In the genomic region with DNA sequence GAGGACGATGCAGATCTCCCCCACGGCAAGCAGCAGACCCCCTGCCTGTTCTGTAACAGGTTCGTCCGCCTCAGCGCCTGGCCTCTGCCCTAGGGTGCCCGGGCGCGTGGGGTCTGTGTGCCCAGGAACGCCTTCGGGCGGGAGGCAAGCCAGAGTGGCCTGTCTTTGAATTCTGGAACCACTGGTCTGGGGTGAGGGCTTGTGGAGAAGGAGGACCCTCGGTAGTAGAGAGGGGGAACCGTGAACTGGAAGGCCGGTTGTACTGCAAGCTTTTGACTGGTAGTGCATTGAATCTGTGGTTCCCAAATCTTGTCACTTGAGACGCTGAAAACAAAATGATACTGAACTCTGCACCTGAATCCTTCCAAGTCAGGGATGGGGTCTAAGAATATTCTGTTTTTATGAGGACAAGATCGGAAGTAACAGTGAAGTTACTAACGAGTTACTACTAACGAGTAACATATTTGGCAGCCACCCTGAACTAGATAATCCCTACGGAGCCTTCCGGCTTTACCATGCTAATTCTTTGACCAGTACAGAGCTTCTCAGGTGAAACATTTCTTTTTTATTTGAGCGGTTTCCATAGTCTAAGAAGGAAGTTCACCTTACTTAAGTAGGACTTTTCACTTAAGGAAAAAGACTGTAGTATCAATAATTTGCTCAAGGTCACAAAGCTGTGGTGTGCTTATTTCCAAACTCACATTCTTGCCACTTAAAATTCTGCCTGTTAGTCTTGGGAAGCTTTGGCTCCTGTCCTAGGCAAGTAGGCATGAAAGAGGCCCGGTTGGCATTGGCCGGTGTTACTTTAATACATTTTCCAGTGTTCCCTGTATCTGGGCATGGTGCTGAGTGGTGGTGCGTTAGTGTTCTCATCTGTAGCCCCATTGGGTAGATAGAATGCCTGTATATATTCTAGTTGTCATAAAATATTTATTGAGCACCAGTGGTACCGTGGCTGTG, we compare ENCODE assay signal across 8 cellular contexts. TPM values are rescaled to one million over a fixed set of nuclear protein-coding genes. Genes with fewer than 3 reads are reported as not detected.
DNase-seq lines count a peak whose midpoint lies in the region; ATAC-seq, FAIRE-seq and TF ChIP-seq lines count a peak whose summit lies in the region.

No MANE protein-coding gene starts in this region.

- no peak for TF ChIP-seq POLR2A in GM12892 (IDR thresholded peaks at IDR 0.05; ENCODE audit: low read depth, low read length)

- POLR2A ChIA-PET in OCI-LY7 (lab: Charles Lee): interaction anchor here (0.6 to 1.3 kb wide), 5 partner anchors 8 to 97 kb away, joined by 3 to 5 read pairs (median 4); no protein-coding TSS in a partner anchor

- intact Hi-C loops in OCI-LY7 (cut with micrococcal nuclease; ENCODE audit: unreplicated experiment): no loop called here
- intact Hi-C loops in lower lobe of right lung (cut with DNase I): no loop called here

- peak overlapping the region; percentile 60 for H3K27ac Mint-ChIP-seq in type B pancreatic cell

- H3K4me3 ChIP-seq in OCI-LY7 (ENCODE audit: low read depth, low read length, poor library complexity, severe bottlenecking) (peak overlapping the region; percentile 83), bronchial epithelial cell (ENCODE audit: low read depth, low read length) (peak overlapping the region; percentile 95), lower lobe of right lung (peak overlapping the region; percentile 94)

- H3K4me3 Mint-ChIP-seq in type B pancreatic cell: peak overlapping the region; percentile 99

- H3K27me3 ChIP-seq in bronchial epithelial cell (ENCODE audit: control insufficient read depth, insufficient read depth, low read length): no peaks in the 10 kb centered on the region
- no peaks in the 10 kb centered on the region for H3K27me3 ChIP-seq in lower lobe of right lung (ENCODE audit: low read depth)

- peak overlapping the region; percentile 80 for H3K4me2 ChIP-seq in OCI-LY7 (ENCODE audit: low read length)

- ATAC-seq in HG02943 (IDR thresholded peaks at IDR 0.05; ENCODE audit: low read depth, unreplicated experiment) (peak; percentile 31), lower lobe of right lung (peak in 1 of 2 donors; percentile 46)

- H3K27ac ChIP-seq in OCI-LY7 (ENCODE audit: low read depth, low read length, poor library complexity, severe bottlenecking) (peak overlapping the region; percentile 75), lower lobe of right lung (peak overlapping the region; percentile 94)

- H3K36me3 Mint-ChIP-seq in type B pancreatic cell: peaks cover 4% of the 10 kb centered on the region

- CTCF ChIA-PET in OCI-LY7 (lab: Charles Lee; ENCODE audit: unreplicated experiment): interaction anchor here (1.2 kb wide), 1 partner anchor 15 kb away, joined by 3 read pairs; no protein-coding TSS in a partner anchor

- no peaks in the 10 kb centered on the region for H4K20me1 ChIP-seq in OCI-LY7 (ENCODE audit: insufficient read depth, low read length)

- H3K4me1 Mint-ChIP-seq in type B pancreatic cell (ENCODE audit: unreplicated experiment): peaks cover 5% of the 10 kb centered on the region

- peaks cover 17% of the 10 kb centered on the region for H3K4me1 ChIP-seq in OCI-LY7 (ENCODE audit: insufficient read depth, low read length, poor library complexity, severe bottlenecking)
- peaks cover 19% of the 10 kb centered on the region for H3K4me1 ChIP-seq in lower lobe of right lung

- DNase-seq in ACHN (peak; percentile 17), GM12892 (ENCODE audit: insufficient read length) (peak; percentile 12), OCI-LY7 (ENCODE audit: low spot score) (peak; percentile 48), bronchial epithelial cell (ENCODE audit: low read depth) (peak; percentile 15), lower lobe of right lung (no peak), type B pancreatic cell (ENCODE audit: extremely low spot score, unreplicated experiment) (no peak), SHP77 (lab: John Stamatoyannopoulos, UW) (no peak)

- FAIRE-seq in GM12892 (lab: Jason Lieb, UNC) (peak; percentile 67), bronchial epithelial cell (lab: Jason Lieb, UNC) (no peak)

- no peaks in the 10 kb centered on the region for H3K9me2 ChIP-seq in OCI-LY7 (ENCODE audit: insufficient read depth, low read length)

- peak overlapping the region; percentile 56; the same call in 1 of the 2 replicates for H2AFZ ChIP-seq in OCI-LY7 (ENCODE audit: low read length)

- H3K36me3 ChIP-seq in OCI-LY7 (ENCODE audit: insufficient read depth, low read length): peaks cover 39% of the 10 kb centered on the region
- H3K36me3 ChIP-seq in bronchial epithelial cell (ENCODE audit: control insufficient read depth, insufficient read depth, low read length): peaks cover 1% of the 10 kb centered on the region
- peaks cover 20% of the 10 kb centered on the region for H3K36me3 ChIP-seq in lower lobe of right lung

- in situ Hi-C loops in ACHN (cut with HindIII; ENCODE audit: low pct_ligation_motif_present, low pct_unique_long_range_greater_than_20kb, low sequenced_read_pairs): no loop called here

- TF ChIP-seq CTCF in OCI-LY7 (conservative IDR thresholded peaks at IDR 0.05; ENCODE audit: low read length): no peak
- no peak for TF ChIP-seq CTCF in bronchial epithelial cell (IDR thresholded peaks at IDR 0.05; ENCODE audit: insufficient read depth, low read length, severe bottlenecking)
- no peak for TF ChIP-seq CTCF in lower lobe of right lung (IDR thresholded peaks at IDR 0.05)
- TF ChIP-seq CTCF in type B pancreatic cell (conservative IDR thresholded peaks at IDR 0.05): no peak

- H3K27me3 Mint-ChIP-seq in type B pancreatic cell: no peaks in the 10 kb centered on the region

- H3K9me3 ChIP-seq in OCI-LY7 (ENCODE audit: low read length) (no peaks in the 10 kb centered on the region), lower lobe of right lung (no peaks in the 10 kb centered on the region)

- H3K9me3 Mint-ChIP-seq in type B pancreatic cell: no peaks in the 10 kb centered on the region

- BruUV-seq in OCI-LY7 (replicated peaks; lab: Mats Ljungman, UMichigan): no TSS peak

- H3K79me2 ChIP-seq in OCI-LY7 (ENCODE audit: insufficient read depth, low read depth, low read length): peaks cover 42% of the 10 kb centered on the region

RNA-seq across cellular contexts. Expression of a gene that starts 0.9 kb away (rescaled TPM):
- 22.9 TPM for polyA plus RNA-seq in GM12892 (2012; ENCODE audit: missing spikeins)
- total RNA-seq in OCI-LY7 (2014; rRNA removed; shearing (Covaris generic)): 23.9 and 34.0 TPM in 2 replicates
- total RNA-seq in OCI-LY7 (2022) (44.6 and 50.0 TPM in 2 replicates), bronchial epithelial cell (26.9 and 31.6 TPM in 2 replicates), lower lobe of right lung (10.6 TPM), type B pancreatic cell (ENCODE audit: low replicate concordance) (15.4 and 15.8 TPM in 2 replicates)

RNA-seq across cellular contexts. Expression of a gene that starts 24.9 kb away (rescaled TPM):
- polyA plus RNA-seq in GM12892 (2012; ENCODE audit: missing spikeins): 31.5 TPM
- not detected in 2 replicates for total RNA-seq in OCI-LY7 (2014; rRNA removed; shearing (Covaris generic))
- total RNA-seq in OCI-LY7 (2022) (13.9 and 18.2 TPM in 2 replicates), bronchial epithelial cell (84.5 and 94.0 TPM in 2 replicates), lower lobe of right lung (54.4 TPM), type B pancreatic cell (ENCODE audit: low replicate concordance) (15.8 and 40.9 TPM in 2 replicates)

Comparison
In these comparisons a context has a peak if more than half of its experiments do, and no peak if none do; other contexts are left out.
1. DNase-seq: peak in ACHN (single experiment), GM12892 (single experiment), OCI-LY7 (single experiment) and bronchial epithelial cell (single experiment); none in lower lobe of right lung (single experiment), type B pancreatic cell (single experiment) and SHP77 (0 of 2).
2. Peak in every context shown above with its lines, with median percentiles within 50 percentile points of each other: H3K4me3 ChIP-seq.